32 cellular contexts compared by ENCODE assay signal in genomic region chr17:75493476-75494129, GRCh38.
"Had no signal": no experiment of that assay in that cellular context is flagged by ENCODE, and none has a peak within 500 bp of the region (broad histone marks: within the 10 kb centered on the region; RNA-seq: fewer than 3 reads in every experiment).

No MANE protein-coding gene starts in this region.

- H3K4me3 Mint-ChIP-seq: activated CD4-positive, alpha-beta memory T cell treated with anti-CD3 and anti-CD28 coated beads, Interleukin-2, amount 10 ng/mL, durations not matched to agents 7 days and 5 days; activated CD4-positive, alpha-beta T cell treated with anti-CD3 and anti-CD28 coated beads, Interleukin-2, amount 10 ng/mL, durations not matched to agents 7 days and 5 days; activated naive CD4-positive, alpha-beta T cell treated with anti-CD3 and anti-CD28 coated beads, Interleukin-2, amount 10 ng/mL, durations not matched to agents 7 days and 5 days; activated naive CD8-positive, alpha-beta T cell treated with anti-CD3 and anti-CD28 coated beads, Interleukin-2, amount 10 ng/mL, durations not matched to agents 7 days and 5 days; activated T-cell treated with anti-CD3 and anti-CD28 coated beads, Interleukin-2, amount 50 U/mL, for 24 hours; activated T-cell treated with anti-CD3 and anti-CD28 coated beads, Interleukin-2, amount 50 U/mL, for 72 hours; brain; dendritic cell treated with granulocyte-macrophage colony-stimulating factor and Interleukin-4, amounts not matched to agents 40 ng/mL and 50 ng/mL, for 4 days; endodermal cell had no signal

- H3K9me3 Mint-ChIP-seq: activated CD4-positive, alpha-beta memory T cell treated with anti-CD3 and anti-CD28 coated beads, Interleukin-2, amount 10 ng/mL, durations not matched to agents 7 days and 5 days; activated CD4-positive, alpha-beta T cell treated with anti-CD3 and anti-CD28 coated beads, Interleukin-2, amount 10 ng/mL, durations not matched to agents 7 days and 5 days; activated naive CD4-positive, alpha-beta T cell treated with anti-CD3 and anti-CD28 coated beads, Interleukin-2, amount 10 ng/mL, durations not matched to agents 7 days and 5 days; activated naive CD4-positive, alpha-beta T cell treated with anti-CD3 and anti-CD28 coated beads, Interleukin-2, amount 50 U/mL, for 72 hours; activated naive CD8-positive, alpha-beta T cell treated with anti-CD3 and anti-CD28 coated beads, Interleukin-2, amount 10 ng/mL, durations not matched to agents 7 days and 5 days; activated T-cell treated with anti-CD3 and anti-CD28 coated beads, Interleukin-2, amount 50 U/mL, for 24 hours; activated T-cell treated with anti-CD3 and anti-CD28 coated beads, Interleukin-2, amount 50 U/mL, for 72 hours; brain; dendritic cell treated with granulocyte-macrophage colony-stimulating factor and Interleukin-4, amounts not matched to agents 40 ng/mL and 50 ng/mL, for 4 days; endodermal cell had no signal

- H3K4me1 ChIP-seq: breast epithelium, foreskin keratinocyte had no signal

- H3K4me3 ChIP-seq: ascending aorta, breast epithelium, cardiac muscle cell, coronary artery, dorsolateral prefrontal cortex, gastrocnemius medialis, heart left ventricle had no signal

- H3K9me3 ChIP-seq: ascending aorta, breast epithelium, gastrocnemius medialis, heart left ventricle had no signal

- H3K27me3 Mint-ChIP-seq: activated CD4-positive, alpha-beta memory T cell treated with anti-CD3 and anti-CD28 coated beads, Interleukin-2, amount 10 ng/mL, durations not matched to agents 7 days and 5 days; activated CD4-positive, alpha-beta T cell treated with anti-CD3 and anti-CD28 coated beads, Interleukin-2, amount 10 ng/mL, durations not matched to agents 7 days and 5 days; activated naive CD4-positive, alpha-beta T cell treated with anti-CD3 and anti-CD28 coated beads, Interleukin-2, amount 10 ng/mL, durations not matched to agents 7 days and 5 days; activated naive CD8-positive, alpha-beta T cell treated with anti-CD3 and anti-CD28 coated beads, Interleukin-2, amount 10 ng/mL, durations not matched to agents 7 days and 5 days; activated T-cell treated with anti-CD3 and anti-CD28 coated beads, Interleukin-2, amount 50 U/mL, for 24 hours; brain; dendritic cell treated with granulocyte-macrophage colony-stimulating factor and Interleukin-4, amounts not matched to agents 40 ng/mL and 50 ng/mL, for 4 days had no signal

- H3K36me3 ChIP-seq: breast epithelium had no signal

- DNase-seq: activated CD4-positive, alpha-beta memory T cell treated with anti-CD3 and anti-CD28 coated beads, Interleukin-2, amount 10 ng/mL, durations not matched to agents 7 days and 5 days; activated CD4-positive, alpha-beta T cell treated with anti-CD3 and anti-CD28 coated beads for 4 hours; activated CD4-positive, alpha-beta T cell treated with anti-CD3 and anti-CD28 coated beads, Interleukin-2, amount 10 ng/mL, durations not matched to agents 7 days and 5 days; activated CD4-positive, alpha-beta T cell treated with anti-CD3 and anti-CD28 coated beads, Interleukin-2, amount 50 U/mL, for 4 hours; activated CD4-positive, CD25-positive, alpha-beta regulatory T cell; activated CD4-positive, CD25-positive, alpha-beta regulatory T cell treated with anti-CD3 and anti-CD28 coated beads, Interleukin-2, amount 50 U/mL, for 72 hours; activated CD8-positive, alpha-beta memory T cell treated with anti-CD3 and anti-CD28 coated beads, Interleukin-2, amount 50 U/mL, for 48 hours; activated gamma-delta T cell; activated naive CD4-positive, alpha-beta T cell; activated naive CD4-positive, alpha-beta T cell treated with anti-CD3 and anti-CD28 coated beads, Interleukin-2, amount 10 ng/mL, durations not matched to agents 7 days and 5 days; activated naive CD8-positive, alpha-beta T cell treated with anti-CD3 and anti-CD28 coated beads, Interleukin-2, amount 10 ng/mL, durations not matched to agents 7 days and 5 days; activated T-cell treated with anti-CD3 and anti-CD28 coated beads for 4 hours; activated T-cell treated with anti-CD3 and anti-CD28 coated beads, Interleukin-2, amount 50 U/mL, for 24 hours; activated T-cell treated with anti-CD3 and anti-CD28 coated beads, Interleukin-2, amount 50 U/mL, for 72 hours; central memory CD4-positive, alpha-beta T cell; cerebellar nuclear complex; effector memory CD4-positive, alpha-beta T cell; endodermal cell; foreskin keratinocyte; gastrocnemius medialis; glutamatergic neuron; T-helper 2 cell had no signal

- H3K27me3 ChIP-seq: ascending aorta, breast epithelium, cardiac muscle cell, dorsolateral prefrontal cortex, foreskin keratinocyte, gastrocnemius medialis, heart left ventricle had no signal

- H3K4me1 Mint-ChIP-seq: brain, endodermal cell had no signal

- H3K27ac Mint-ChIP-seq: activated CD4-positive, alpha-beta memory T cell treated with anti-CD3 and anti-CD28 coated beads, Interleukin-2, amount 10 ng/mL, durations not matched to agents 7 days and 5 days; activated CD4-positive, alpha-beta T cell treated with anti-CD3 and anti-CD28 coated beads, Interleukin-2, amount 10 ng/mL, durations not matched to agents 7 days and 5 days; activated naive CD4-positive, alpha-beta T cell treated with anti-CD3 and anti-CD28 coated beads, Interleukin-2, amount 10 ng/mL, durations not matched to agents 7 days and 5 days; activated T-cell treated with anti-CD3 and anti-CD28 coated beads, Interleukin-2, amount 50 U/mL, for 72 hours; brain; dendritic cell treated with granulocyte-macrophage colony-stimulating factor and Interleukin-4, amounts not matched to agents 40 ng/mL and 50 ng/mL, for 4 days; endodermal cell had no signal

- ATAC-seq: activated naive CD4-positive, alpha-beta T cell treated with anti-CD3 and anti-CD28 coated beads, Interleukin-2, amount 50 U/mL, for 72 hours; activated T-cell treated with anti-CD3 and anti-CD28 coated beads, Interleukin-2, amount 50 U/mL, for 72 hours; esophagus mucosa; foreskin keratinocyte; gastrocnemius medialis; heart left ventricle had no signal

- H3K36me3 Mint-ChIP-seq: activated naive CD4-positive, alpha-beta T cell treated with anti-CD3 and anti-CD28 coated beads, Interleukin-2, amount 50 U/mL, for 72 hours had no signal

- H3K27ac ChIP-seq: ascending aorta, breast epithelium, cardiac muscle cell, coronary artery, foreskin keratinocyte, gastrocnemius medialis, heart left ventricle had no signal
